Comparison of ENCODE assay signal across 19 cellular contexts in the genomic region with DNA sequence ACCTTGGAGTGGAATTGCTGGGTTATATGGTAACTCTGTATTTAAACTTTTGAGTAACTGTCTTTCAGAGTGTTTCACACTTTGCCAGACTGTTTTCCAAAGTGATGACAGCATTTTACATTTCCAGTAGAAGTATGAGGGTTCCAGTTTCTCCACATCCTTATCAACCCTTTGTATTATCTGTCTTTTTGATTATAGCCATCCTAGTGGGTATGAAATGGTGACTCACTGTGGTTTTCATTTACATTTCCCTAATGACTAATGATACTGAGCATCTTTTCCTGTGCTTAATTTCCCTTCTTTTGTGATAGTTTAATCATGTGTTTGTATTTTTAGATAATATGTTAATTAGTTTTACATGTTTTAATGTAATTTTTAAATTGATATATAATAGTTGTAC.
"Had no signal": no experiment of that assay in that cellular context is flagged by ENCODE, and none has a peak within 500 bp of the region (broad histone marks: within the 10 kb centered on the region; RNA-seq: fewer than 3 reads in every experiment).

No MANE protein-coding gene starts in this region.

- H3K36me3 ChIP-seq: ascending aorta, gastrocnemius medialis, heart left ventricle, right lobe of liver, thyroid gland had no signal

- H3K4me3 ChIP-seq: ascending aorta, gastrocnemius medialis, heart left ventricle, right lobe of liver, thyroid gland had no signal

- H3K27ac Mint-ChIP-seq: activated CD4-positive, alpha-beta T cell treated with anti-CD3 and anti-CD28 coated beads, Interleukin-2, amount 10 ng/mL, durations not matched to agents 24 days and 14 days; activated CD8-positive, alpha-beta T cell treated with anti-CD3 and anti-CD28 coated beads, Interleukin-2, amount 10 ng/mL, durations not matched to agents 7 days and 5 days; activated T-cell treated with anti-CD3 and anti-CD28 coated beads, Interleukin-2, amount 50 U/mL, for 24 hours; activated T-helper 2 cell treated with anti-CD3 and anti-CD28 coated beads, Interferon-gamma antibody, Interleukin-2, Interleukin-4, amounts not matched to agents 10 μg/mL and 5 μg/mL and 100 μg/mL, durations not matched to agents 14 hours and 24 hours and 36 hours; naive thymus-derived CD4-positive, alpha-beta T cell; T-helper 2 cell treated with Interferon-gamma antibody and Interleukin-4, amounts not matched to agents 5 μg/mL and 100 μg/mL, for 36 hours had no signal

- H3K4me1 Mint-ChIP-seq: activated CD4-positive, alpha-beta T cell treated with anti-CD3 and anti-CD28 coated beads, Interleukin-2, amount 10 ng/mL, durations not matched to agents 24 days and 14 days; naive thymus-derived CD4-positive, alpha-beta T cell had no signal

- H3K27me3 ChIP-seq: ascending aorta, gastrocnemius medialis, heart left ventricle, right lobe of liver, thyroid gland had no signal

- ATAC-seq: activated CD8-positive, alpha-beta T cell treated with anti-CD3 and anti-CD28 coated beads, Interleukin-2, amount 10 ng/mL, durations not matched to agents 7 days and 5 days; gastrocnemius medialis; heart left ventricle; naive thymus-derived CD4-positive, alpha-beta T cell; right lobe of liver had no signal

- H3K27me3 Mint-ChIP-seq: activated CD4-positive, alpha-beta T cell treated with anti-CD3 and anti-CD28 coated beads, Interleukin-2, amount 10 ng/mL, durations not matched to agents 24 days and 14 days; activated T-cell treated with anti-CD3 and anti-CD28 coated beads, Interleukin-2, amount 50 U/mL, for 24 hours; naive thymus-derived CD4-positive, alpha-beta T cell had no signal

- H3K4me3 Mint-ChIP-seq: activated CD4-positive, alpha-beta T cell treated with anti-CD3 and anti-CD28 coated beads, Interleukin-2, amount 10 ng/mL, durations not matched to agents 24 days and 14 days; activated CD8-positive, alpha-beta T cell treated with anti-CD3 and anti-CD28 coated beads, Interleukin-2, amount 10 ng/mL, durations not matched to agents 7 days and 5 days; activated T-cell treated with anti-CD3 and anti-CD28 coated beads, Interleukin-2, amount 50 U/mL, for 24 hours; naive thymus-derived CD4-positive, alpha-beta T cell; T-helper 2 cell treated with Interferon-gamma antibody and Interleukin-4, amounts not matched to agents 5 μg/mL and 100 μg/mL, for 36 hours had no signal

- DNase-seq: activated CD4-positive, alpha-beta T cell treated with anti-CD3 and anti-CD28 coated beads, Interleukin-2, amount 10 ng/mL, durations not matched to agents 24 days and 14 days; activated CD4-positive, CD25-positive, alpha-beta regulatory T cell; activated CD8-positive, alpha-beta T cell treated with anti-CD3 and anti-CD28 coated beads, Interleukin-2, amount 10 ng/mL, durations not matched to agents 7 days and 5 days; activated naive CD4-positive, alpha-beta T cell treated with Interleukin-2 at 50 U/mL for 16 hours; activated T-cell treated with anti-CD3 and anti-CD28 coated beads, Interleukin-2, amount 50 U/mL, for 24 hours; dermis blood vessel endothelial cell; gastrocnemius medialis; heart left ventricle; mesendoderm; naive thymus-derived CD4-positive, alpha-beta T cell; right lobe of liver; SK-N-SH; small intestine; stimulated activated CD4-positive, alpha-beta T cell treated with anti-CD3 and anti-CD28 coated beads, Interleukin-15, amount 100 ng/mL, for 24 hours; stimulated activated CD4-positive, alpha-beta T cell treated with anti-CD3 and anti-CD28 coated beads, Interleukin-2, amount 100 ng/mL, for 48 hours; thyroid gland had no signal

- H3K9me3 ChIP-seq: ascending aorta, gastrocnemius medialis, right lobe of liver, thyroid gland had no signal

- H3K4me1 ChIP-seq: ascending aorta, right lobe of liver, thyroid gland had no signal

- H3K27ac ChIP-seq: ascending aorta, right lobe of liver, thyroid gland had no signal
